1 cellular context compared by ENCODE assay signal in the genomic region with DNA sequence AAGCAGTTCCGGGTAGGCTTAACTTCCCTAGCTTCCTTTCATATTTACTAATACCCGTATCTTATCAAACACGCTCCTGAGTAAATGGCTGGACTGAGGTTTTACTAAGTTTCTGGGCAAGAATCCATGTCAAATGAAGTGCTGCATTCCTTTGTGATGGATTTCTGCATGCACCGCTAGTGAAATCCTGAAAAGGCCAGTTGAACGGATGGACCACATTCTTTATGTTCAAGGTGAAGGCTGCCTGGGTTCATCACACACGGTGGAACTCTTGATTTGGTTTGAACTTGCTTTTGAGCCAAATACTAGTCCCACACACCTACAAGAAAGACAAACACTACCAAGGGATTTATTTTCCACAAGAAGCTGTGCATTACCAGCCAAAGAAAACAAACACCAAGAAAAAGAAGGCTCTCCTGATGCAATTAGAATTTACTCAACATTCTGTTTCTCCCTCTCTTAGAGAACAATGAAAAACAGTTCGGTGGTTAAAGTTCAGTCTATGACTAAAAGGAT.
TF ChIP-seq lines count a peak whose summit lies in the region.

No MANE protein-coding gene starts in this region.

TF ChIP-seq in GM23338, 12 proteins besides CTCF, POLR2A, EP300 and RAD21 (continued from another document):
- TF ChIP-seq, protein P1, sequence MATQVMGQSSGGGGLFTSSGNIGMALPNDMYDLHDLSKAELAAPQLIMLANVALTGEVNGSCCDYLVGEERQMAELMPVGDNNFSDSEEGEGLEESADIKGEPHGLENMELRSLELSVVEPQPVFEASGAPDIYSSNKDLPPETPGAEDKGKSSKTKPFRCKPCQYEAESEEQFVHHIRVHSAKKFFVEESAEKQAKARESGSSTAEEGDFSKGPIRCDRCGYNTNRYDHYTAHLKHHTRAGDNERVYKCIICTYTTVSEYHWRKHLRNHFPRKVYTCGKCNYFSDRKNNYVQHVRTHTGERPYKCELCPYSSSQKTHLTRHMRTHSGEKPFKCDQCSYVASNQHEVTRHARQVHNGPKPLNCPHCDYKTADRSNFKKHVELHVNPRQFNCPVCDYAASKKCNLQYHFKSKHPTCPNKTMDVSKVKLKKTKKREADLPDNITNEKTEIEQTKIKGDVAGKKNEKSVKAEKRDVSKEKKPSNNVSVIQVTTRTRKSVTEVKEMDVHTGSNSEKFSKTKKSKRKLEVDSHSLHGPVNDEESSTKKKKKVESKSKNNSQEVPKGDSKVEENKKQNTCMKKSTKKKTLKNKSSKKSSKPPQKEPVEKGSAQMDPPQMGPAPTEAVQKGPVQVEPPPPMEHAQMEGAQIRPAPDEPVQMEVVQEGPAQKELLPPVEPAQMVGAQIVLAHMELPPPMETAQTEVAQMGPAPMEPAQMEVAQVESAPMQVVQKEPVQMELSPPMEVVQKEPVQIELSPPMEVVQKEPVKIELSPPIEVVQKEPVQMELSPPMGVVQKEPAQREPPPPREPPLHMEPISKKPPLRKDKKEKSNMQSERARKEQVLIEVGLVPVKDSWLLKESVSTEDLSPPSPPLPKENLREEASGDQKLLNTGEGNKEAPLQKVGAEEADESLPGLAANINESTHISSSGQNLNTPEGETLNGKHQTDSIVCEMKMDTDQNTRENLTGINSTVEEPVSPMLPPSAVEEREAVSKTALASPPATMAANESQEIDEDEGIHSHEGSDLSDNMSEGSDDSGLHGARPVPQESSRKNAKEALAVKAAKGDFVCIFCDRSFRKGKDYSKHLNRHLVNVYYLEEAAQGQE (IDR thresholded peaks at IDR 0.05; ENCODE audit: unreplicated experiment), result no peak
- TF ChIP-seq POLR2AphosphoS5 (IDR thresholded peaks at IDR 0.05; ENCODE audit: low read depth), result no peak
- no peak for TF ChIP-seq CREB1 (CRISPR knock-in tag; IDR thresholded peaks at IDR 0.05; ENCODE audit: low read depth)
- TF ChIP-seq EZH2 (IDR thresholded peaks at IDR 0.05; ENCODE audit: low read depth, unreplicated experiment), result no peak
- no peak for TF ChIP-seq ZNF114 (CRISPR knock-in tag; IDR thresholded peaks at IDR 0.05)
- TF ChIP-seq, protein P2, sequence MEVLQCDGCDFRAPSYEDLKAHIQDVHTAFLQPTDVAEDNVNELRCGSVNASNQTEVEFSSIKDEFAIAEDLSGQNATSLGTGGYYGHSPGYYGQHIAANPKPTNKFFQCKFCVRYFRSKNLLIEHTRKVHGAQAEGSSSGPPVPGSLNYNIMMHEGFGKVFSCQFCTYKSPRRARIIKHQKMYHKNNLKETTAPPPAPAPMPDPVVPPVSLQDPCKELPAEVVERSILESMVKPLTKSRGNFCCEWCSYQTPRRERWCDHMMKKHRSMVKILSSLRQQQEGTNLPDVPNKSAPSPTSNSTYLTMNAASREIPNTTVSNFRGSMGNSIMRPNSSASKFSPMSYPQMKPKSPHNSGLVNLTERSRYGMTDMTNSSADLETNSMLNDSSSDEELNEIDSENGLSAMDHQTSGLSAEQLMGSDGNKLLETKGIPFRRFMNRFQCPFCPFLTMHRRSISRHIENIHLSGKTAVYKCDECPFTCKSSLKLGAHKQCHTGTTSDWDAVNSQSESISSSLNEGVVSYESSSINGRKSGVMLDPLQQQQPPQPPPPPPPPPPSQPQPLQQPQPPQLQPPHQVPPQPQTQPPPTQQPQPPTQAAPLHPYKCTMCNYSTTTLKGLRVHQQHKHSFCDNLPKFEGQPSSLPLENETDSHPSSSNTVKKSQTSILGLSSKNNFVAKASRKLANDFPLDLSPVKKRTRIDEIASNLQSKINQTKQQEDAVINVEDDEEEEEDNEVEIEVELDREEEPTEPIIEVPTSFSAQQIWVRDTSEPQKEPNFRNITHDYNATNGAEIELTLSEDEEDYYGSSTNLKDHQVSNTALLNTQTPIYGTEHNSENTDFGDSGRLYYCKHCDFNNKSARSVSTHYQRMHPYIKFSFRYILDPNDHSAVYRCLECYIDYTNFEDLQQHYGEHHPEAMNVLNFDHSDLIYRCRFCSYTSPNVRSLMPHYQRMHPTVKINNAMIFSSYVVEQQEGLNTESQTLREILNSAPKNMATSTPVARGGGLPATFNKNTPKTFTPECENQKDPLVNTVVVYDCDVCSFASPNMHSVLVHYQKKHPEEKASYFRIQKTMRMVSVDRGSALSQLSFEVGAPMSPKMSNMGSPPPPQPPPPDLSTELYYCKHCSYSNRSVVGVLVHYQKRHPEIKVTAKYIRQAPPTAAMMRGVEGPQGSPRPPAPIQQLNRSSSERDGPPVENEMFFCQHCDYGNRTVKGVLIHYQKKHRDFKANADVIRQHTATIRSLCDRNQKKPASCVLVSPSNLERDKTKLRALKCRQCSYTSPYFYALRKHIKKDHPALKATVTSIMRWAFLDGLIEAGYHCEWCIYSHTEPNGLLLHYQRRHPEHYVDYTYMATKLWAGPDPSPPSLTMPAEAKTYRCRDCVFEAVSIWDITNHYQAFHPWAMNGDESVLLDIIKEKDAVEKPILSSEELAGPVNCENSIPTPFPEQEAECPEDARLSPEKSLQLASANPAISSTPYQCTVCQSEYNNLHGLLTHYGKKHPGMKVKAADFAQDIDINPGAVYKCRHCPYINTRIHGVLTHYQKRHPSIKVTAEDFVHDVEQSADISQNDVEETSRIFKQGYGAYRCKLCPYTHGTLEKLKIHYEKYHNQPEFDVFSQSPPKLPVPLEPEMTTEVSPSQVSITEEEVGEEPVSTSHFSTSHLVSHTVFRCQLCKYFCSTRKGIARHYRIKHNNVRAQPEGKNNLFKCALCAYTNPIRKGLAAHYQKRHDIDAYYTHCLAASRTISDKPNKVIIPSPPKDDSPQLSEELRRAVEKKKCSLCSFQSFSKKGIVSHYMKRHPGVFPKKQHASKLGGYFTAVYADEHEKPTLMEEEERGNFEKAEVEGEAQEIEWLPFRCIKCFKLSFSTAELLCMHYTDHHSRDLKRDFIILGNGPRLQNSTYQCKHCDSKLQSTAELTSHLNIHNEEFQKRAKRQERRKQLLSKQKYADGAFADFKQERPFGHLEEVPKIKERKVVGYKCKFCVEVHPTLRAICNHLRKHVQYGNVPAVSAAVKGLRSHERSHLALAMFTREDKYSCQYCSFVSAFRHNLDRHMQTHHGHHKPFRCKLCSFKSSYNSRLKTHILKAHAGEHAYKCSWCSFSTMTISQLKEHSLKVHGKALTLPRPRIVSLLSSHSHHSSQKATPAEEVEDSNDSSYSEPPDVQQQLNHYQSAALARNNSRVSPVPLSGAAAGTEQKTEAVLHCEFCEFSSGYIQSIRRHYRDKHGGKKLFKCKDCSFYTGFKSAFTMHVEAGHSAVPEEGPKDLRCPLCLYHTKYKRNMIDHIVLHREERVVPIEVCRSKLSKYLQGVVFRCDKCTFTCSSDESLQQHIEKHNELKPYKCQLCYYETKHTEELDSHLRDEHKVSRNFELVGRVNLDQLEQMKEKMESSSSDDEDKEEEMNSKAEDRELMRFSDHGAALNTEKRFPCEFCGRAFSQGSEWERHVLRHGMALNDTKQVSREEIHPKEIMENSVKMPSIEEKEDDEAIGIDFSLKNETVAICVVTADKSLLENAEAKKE (CRISPR knock-in tag; IDR thresholded peaks at IDR 0.05), result no peak
